8 cellular contexts compared by ENCODE assay signal in the genomic region with DNA sequence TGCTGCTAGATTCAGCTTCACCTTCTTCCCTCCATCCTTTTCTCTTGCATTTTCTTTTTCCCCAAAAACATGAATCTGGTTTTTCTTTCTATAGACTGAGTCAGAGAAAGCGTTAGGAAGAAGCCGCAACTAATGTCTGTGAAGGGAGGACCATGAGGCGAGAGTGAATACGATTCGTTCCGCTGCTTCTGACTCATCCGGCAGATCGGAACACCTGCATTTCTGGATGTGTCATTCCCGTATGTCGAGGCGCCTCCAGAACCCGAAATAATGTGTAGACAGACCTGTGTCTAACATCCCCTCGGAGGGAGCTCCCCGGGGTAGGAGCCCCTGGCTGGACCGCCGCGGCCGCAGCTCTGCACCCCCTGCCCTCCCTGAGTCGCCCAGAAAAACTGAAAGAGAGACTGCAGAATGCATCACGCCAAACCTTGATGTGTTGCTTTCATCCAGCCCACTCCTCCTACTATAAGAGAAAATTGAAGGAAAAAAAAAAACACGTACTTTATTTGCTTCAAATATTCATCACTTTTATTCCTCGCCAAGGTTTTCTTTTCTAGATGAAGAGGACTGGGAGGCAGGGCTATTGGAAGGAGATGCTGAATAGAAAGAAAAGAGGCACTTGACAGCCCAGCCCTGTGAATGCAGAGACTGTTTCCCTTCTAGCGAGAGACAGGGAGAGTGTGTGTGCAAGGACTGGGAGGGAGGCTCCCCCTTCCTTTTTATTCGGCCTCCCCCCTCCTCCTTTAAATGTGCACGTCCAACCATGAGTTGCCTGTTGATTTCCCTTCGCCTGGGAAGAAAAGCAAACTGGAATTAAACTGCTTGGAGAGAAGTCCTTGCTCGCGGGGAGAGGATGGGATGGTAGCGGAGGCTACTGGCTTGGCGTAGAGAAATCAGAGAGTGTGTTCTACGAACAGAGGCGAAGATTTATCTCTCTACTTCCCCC. TPM values are rescaled to one million over a fixed set of nuclear protein-coding genes. Genes with fewer than 3 reads are reported as not detected.
A peak's percentile ranks its signal among the peaks of the same experiment; 100 is the strongest.
DNase-seq lines count a peak whose midpoint lies in the region; ATAC-seq and TF ChIP-seq lines count a peak whose summit lies in the region.

No MANE protein-coding gene starts in this region.

- ATAC-seq in HG02759 (IDR thresholded peaks at IDR 0.05; ENCODE audit: unreplicated experiment) = no peak

- peaks cover 0 to 12% (median 3%) of the 10 kb centered on the region in 4 donors for H3K9me3 ChIP-seq in liver (ENCODE audit: control insufficient read depth in 4 of 4, low read length in 3 of 4)

- no peak overlapping the region for H3K9ac ChIP-seq in liver (ENCODE audit: low read depth in 1 of 2, low read length in 2 of 2)

- peak overlapping the region; percentile 41 to 61 (median 51) for H3K4me3 ChIP-seq in liver (ENCODE audit: low read depth in 1 of 3, low read length in 3 of 3)

- no peak for TF ChIP-seq RAD21 in liver (IDR thresholded peaks at IDR 0.05)

- TF ChIP-seq CTCF in liver (IDR thresholded peaks at IDR 0.05; ENCODE audit: low read depth, low read length, missing input control) = no peak

- H3K36me3 ChIP-seq in liver (ENCODE audit: control insufficient read depth in 4 of 4, insufficient read depth in 3 of 4, low read depth in 1 of 4, low read length in 3 of 4) = no peaks in the 10 kb centered on the region

- H3K4me1 ChIP-seq in liver (ENCODE audit: control insufficient read depth in 4 of 4, insufficient read depth in 4 of 4, low read length in 3 of 4) = peaks cover 5 to 40% (median 33%) of the 10 kb centered on the region in 4 donors

- DNase-seq in DMS53 (lab: John Stamatoyannopoulos, UW) (peak; percentile 38), NCI-H748 (lab: John Stamatoyannopoulos, UW; ENCODE audit: unreplicated experiment) (peak; percentile 79), superior temporal gyrus (ENCODE audit: extremely low spot score) (peak; percentile 82), HUDEP-2 (lab: John Stamatoyannopoulos, UW; ENCODE audit: unreplicated experiment in 76 of 76) (no peak)
- no peak for DNase-seq in effector CD4-positive, alpha-beta T cell

- H3K27me3 ChIP-seq in liver (ENCODE audit: control insufficient read depth in 4 of 4, insufficient read depth in 4 of 4, low read length in 3 of 4) = peaks cover 0 to 23% (median 9%) of the 10 kb centered on the region in 4 donors

- H3K27ac ChIP-seq in cingulate gyrus (ENCODE audit: low read depth, low read length) (peak overlapping the region; percentile 89), liver (ENCODE audit: low read depth in 1 of 2, low read length in 2 of 2) (peak overlapping the region; percentile 0 to 55)

- WGBS in liver = 5% methylated on average over 32 of the region's 32 CpGs

TF ChIP-seq in liver, 16 proteins besides CTCF, POLR2A, EP300 and RAD21:
- TF ChIP-seq, protein P1, sequence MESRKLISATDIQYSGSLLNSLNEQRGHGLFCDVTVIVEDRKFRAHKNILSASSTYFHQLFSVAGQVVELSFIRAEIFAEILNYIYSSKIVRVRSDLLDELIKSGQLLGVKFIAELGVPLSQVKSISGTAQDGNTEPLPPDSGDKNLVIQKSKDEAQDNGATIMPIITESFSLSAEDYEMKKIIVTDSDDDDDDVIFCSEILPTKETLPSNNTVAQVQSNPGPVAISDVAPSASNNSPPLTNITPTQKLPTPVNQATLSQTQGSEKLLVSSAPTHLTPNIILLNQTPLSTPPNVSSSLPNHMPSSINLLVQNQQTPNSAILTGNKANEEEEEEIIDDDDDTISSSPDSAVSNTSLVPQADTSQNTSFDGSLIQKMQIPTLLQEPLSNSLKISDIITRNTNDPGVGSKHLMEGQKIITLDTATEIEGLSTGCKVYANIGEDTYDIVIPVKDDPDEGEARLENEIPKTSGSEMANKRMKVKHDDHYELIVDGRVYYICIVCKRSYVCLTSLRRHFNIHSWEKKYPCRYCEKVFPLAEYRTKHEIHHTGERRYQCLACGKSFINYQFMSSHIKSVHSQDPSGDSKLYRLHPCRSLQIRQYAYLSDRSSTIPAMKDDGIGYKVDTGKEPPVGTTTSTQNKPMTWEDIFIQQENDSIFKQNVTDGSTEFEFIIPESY (IDR thresholded peaks at IDR 0.05) = no peak
- TF ChIP-seq, protein P2, sequence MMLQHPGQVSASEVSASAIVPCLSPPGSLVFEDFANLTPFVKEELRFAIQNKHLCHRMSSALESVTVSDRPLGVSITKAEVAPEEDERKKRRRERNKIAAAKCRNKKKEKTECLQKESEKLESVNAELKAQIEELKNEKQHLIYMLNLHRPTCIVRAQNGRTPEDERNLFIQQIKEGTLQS (IDR thresholded peaks at IDR 0.05) = no peak
- TF ChIP-seq HNF4G (IDR thresholded peaks at IDR 0.05) = no peak
- no peak for TF ChIP-seq TAF1 (conservative IDR thresholded peaks at IDR 0.05)
- TF ChIP-seq, protein P3, sequence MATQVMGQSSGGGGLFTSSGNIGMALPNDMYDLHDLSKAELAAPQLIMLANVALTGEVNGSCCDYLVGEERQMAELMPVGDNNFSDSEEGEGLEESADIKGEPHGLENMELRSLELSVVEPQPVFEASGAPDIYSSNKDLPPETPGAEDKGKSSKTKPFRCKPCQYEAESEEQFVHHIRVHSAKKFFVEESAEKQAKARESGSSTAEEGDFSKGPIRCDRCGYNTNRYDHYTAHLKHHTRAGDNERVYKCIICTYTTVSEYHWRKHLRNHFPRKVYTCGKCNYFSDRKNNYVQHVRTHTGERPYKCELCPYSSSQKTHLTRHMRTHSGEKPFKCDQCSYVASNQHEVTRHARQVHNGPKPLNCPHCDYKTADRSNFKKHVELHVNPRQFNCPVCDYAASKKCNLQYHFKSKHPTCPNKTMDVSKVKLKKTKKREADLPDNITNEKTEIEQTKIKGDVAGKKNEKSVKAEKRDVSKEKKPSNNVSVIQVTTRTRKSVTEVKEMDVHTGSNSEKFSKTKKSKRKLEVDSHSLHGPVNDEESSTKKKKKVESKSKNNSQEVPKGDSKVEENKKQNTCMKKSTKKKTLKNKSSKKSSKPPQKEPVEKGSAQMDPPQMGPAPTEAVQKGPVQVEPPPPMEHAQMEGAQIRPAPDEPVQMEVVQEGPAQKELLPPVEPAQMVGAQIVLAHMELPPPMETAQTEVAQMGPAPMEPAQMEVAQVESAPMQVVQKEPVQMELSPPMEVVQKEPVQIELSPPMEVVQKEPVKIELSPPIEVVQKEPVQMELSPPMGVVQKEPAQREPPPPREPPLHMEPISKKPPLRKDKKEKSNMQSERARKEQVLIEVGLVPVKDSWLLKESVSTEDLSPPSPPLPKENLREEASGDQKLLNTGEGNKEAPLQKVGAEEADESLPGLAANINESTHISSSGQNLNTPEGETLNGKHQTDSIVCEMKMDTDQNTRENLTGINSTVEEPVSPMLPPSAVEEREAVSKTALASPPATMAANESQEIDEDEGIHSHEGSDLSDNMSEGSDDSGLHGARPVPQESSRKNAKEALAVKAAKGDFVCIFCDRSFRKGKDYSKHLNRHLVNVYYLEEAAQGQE (IDR thresholded peaks at IDR 0.05) = no peak
- TF ChIP-seq SP1 (IDR thresholded peaks at IDR 0.05) = no peak
- no peak for TF ChIP-seq FOXA2 (IDR thresholded peaks at IDR 0.05)
- TF ChIP-seq FOXA1 (IDR thresholded peaks at IDR 0.05) = no peak
- no peak for TF ChIP-seq GABPA (IDR thresholded peaks at IDR 0.05 in 1 of 2, conservative IDR thresholded peaks at IDR 0.05 in 1 of 2)
- no peak for TF ChIP-seq NR2F2 (IDR thresholded peaks at IDR 0.05)
- TF ChIP-seq YY1 (IDR thresholded peaks at IDR 0.05) = no peak
- no peak for TF ChIP-seq JUND (IDR thresholded peaks at IDR 0.05)
- no peak for TF ChIP-seq RXRA (IDR thresholded peaks at IDR 0.05)
TF ChIP-seq in liver: peak in this region for 0.

RNA-seq across cellular contexts. Expression of a gene that starts 0.6 kb away (rescaled TPM):
- total RNA-seq in liver = 1 to 10 TPM; 1.1 to 8.8 TPM
- polyA plus RNA-seq in liver = under 1 TPM; 0.59 to 0.88 TPM

Comparison
In these comparisons a context has a peak if more than half of its experiments do, and no peak if none do; other contexts are left out.
1. DNase-seq: peak in DMS53 (single experiment), NCI-H748 (single experiment) and superior temporal gyrus (single experiment); none in HUDEP-2 (0 of 76) and effector CD4-positive, alpha-beta T cell (single experiment).